ENCODE assay signal across 8 cellular contexts in the genomic region with DNA sequence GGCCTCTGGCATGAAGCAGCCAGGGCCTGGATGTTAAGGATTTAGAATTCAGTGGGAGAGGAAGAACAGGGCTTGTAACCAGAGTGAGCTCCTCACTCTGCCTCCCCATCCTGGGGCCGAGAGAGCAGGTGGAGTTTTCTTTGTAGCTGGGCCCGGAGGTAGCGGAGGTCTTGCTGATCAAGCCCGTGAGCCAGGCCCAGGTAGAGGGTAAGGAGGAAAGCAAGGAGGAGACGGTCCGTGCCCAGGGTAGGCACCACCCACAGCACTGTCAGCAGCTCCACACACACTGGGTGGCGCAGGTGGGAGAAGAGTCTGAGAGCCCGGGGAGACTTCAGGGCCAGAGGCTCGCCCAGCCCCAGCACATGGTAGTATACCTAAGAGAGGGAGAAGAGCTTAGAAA. TPM values are rescaled to one million over a fixed set of nuclear protein-coding genes. Genes with fewer than 3 reads are reported as not detected.
DNase-seq lines count a peak whose midpoint lies in the region; ATAC-seq and TF ChIP-seq lines count a peak whose summit lies in the region.

No MANE protein-coding gene starts in this region.

- ATAC-seq in effector memory CD8-positive, alpha-beta T cell (replicated peaks), result no peak
- no peak for ATAC-seq in GM18519 (IDR thresholded peaks at IDR 0.05; ENCODE audit: low FRiP score, unreplicated experiment)

- H3K4me1 ChIP-seq in Caco-2, result peaks cover 19% of the 10 kb centered on the region

- no TSS peak for BruUV-seq in Caco-2 (replicated peaks; lab: Mats Ljungman, UMichigan)

- DNase-seq in Caco-2 (no peak), NB4 (ENCODE audit: low read depth) (no peak), posterior vena cava (ENCODE audit: low spot score) (peak; percentile 71), SIG-M5 (lab: John Stamatoyannopoulos, UW) (no peak), SIG-M5 treated with dmso at 0.1 percent for 504 hours (lab: John Stamatoyannopoulos, UW; ENCODE audit: unreplicated experiment) (no peak), NCI-H345 treated with DMSO at 0.1 percent for 48 hours (lab: John Stamatoyannopoulos, UW; ENCODE audit: unreplicated experiment) (no peak)
- DNase-seq in effector memory CD8-positive, alpha-beta T cell, result no peak

- no peaks in the 10 kb centered on the region for H3K9me3 Mint-ChIP-seq in Caco-2 (ENCODE audit: unreplicated experiment)
- no peaks in the 10 kb centered on the region for H3K9me3 Mint-ChIP-seq in effector memory CD8-positive, alpha-beta T cell

- CTCF ChIA-PET in Caco-2 (lab: Charles Lee), result interaction anchor here (1.9 kb wide), 1 partner anchor 9 kb away, joined by 7 read pairs; no protein-coding TSS in a partner anchor

- peaks cover 10% of the 10 kb centered on the region for H3K36me3 Mint-ChIP-seq in Caco-2 (ENCODE audit: insufficient read depth, unreplicated experiment)
- peaks cover 18% of the 10 kb centered on the region for H3K36me3 Mint-ChIP-seq in effector memory CD8-positive, alpha-beta T cell (ENCODE audit: insufficient read depth)

- peaks cover 49% of the 10 kb centered on the region for H3K4me1 Mint-ChIP-seq in Caco-2 (ENCODE audit: low read depth, unreplicated experiment)
- peaks cover 41 to 61% of the 10 kb centered on the region in 2 donors for H3K4me1 Mint-ChIP-seq in effector memory CD8-positive, alpha-beta T cell (ENCODE audit: low read depth in 2 of 2)

- H3K4me3 ChIP-seq in Caco-2 (ENCODE audit: low read depth, low read length) (no peak overlapping the region), NB4 (ENCODE audit: low read depth, low read length) (peak overlapping the region; percentile 78)

- no peak overlapping the region for H3K27ac Mint-ChIP-seq in Caco-2 (ENCODE audit: unreplicated experiment)
- peak overlapping the region; percentile 96 to 98 for H3K27ac Mint-ChIP-seq in effector memory CD8-positive, alpha-beta T cell

- no peaks in the 10 kb centered on the region for H3K9me3 ChIP-seq in Caco-2

- H3K36me3 ChIP-seq in Caco-2 (ENCODE audit: control insufficient read depth, insufficient read depth, low read length), result no peaks in the 10 kb centered on the region

- peak overlapping the region; percentile 82 for H3K4me3 Mint-ChIP-seq in Caco-2 (ENCODE audit: unreplicated experiment)
- H3K4me3 Mint-ChIP-seq in effector memory CD8-positive, alpha-beta T cell, result peak overlapping the region; percentile 87 to 97

- no peaks in the 10 kb centered on the region for H3K27me3 Mint-ChIP-seq in Caco-2 (ENCODE audit: insufficient read depth, unreplicated experiment)
- no peaks in the 10 kb centered on the region for H3K27me3 Mint-ChIP-seq in effector memory CD8-positive, alpha-beta T cell

- no peak for TF ChIP-seq POLR2A in NB4 (IDR thresholded peaks at IDR 0.05; ENCODE audit: extremely low read depth, insufficient read length)

- intact Hi-C loops in Caco-2 (cut with micrococcal nuclease; ENCODE audit: unreplicated experiment), result no loop called here
- intact Hi-C loops in posterior vena cava (cut with DNase I), result loop anchor here in 1 of 2 donors (2.0 kb wide), 1 partner anchor 32 kb away; the partner anchor contains the start of gene TUBB

- POLR2A ChIA-PET in Caco-2 (lab: Charles Lee), result interaction anchor here (1.4 kb wide), 1 partner anchor 29 kb away, joined by 3 read pairs; the partner anchor contains the start of gene MDC1

- H3K27me3 ChIP-seq in Caco-2 (replicated peaks; ENCODE audit: control insufficient read depth, insufficient read depth, low read length), result no peaks in the 10 kb centered on the region

- no peak for TF ChIP-seq CTCF in Caco-2 (IDR thresholded peaks at IDR 0.05; ENCODE audit: insufficient read depth in 1 of 2, low read depth in 1 of 2, low read length in 1 of 2, severe bottlenecking in 1 of 2, unreplicated experiment in 1 of 2)
- TF ChIP-seq CTCF in NB4 (IDR thresholded peaks at IDR 0.05; ENCODE audit: low read depth, low read length), result no peak

RNA-seq across cellular contexts. Expression of gene PPP1R18, which starts 2.1 kb away (rescaled TPM):
- total RNA-seq in Caco-2 (2022) (6.6 and 9.7 TPM in 2 replicates), posterior vena cava (100 to 1,000 TPM in 1 of 2 donors, 10 to 100 TPM in 1; 70.0 to 111 TPM)

RNA-seq across cellular contexts. Expression of gene NRM, which starts 2.2 kb away (rescaled TPM):
- total RNA-seq in Caco-2 (2022), result 31.7 and 32.1 TPM in 2 replicates
- total RNA-seq in posterior vena cava, result 10 to 100 TPM; 14.6 to 15.5 TPM

RNA-seq across cellular contexts. Expression of gene DHX16, which starts 15.8 kb away (rescaled TPM):
- total RNA-seq in Caco-2 (2022) (36.6 and 40.6 TPM in 2 replicates), posterior vena cava (10 to 100 TPM; 17.6 to 22.5 TPM)

RNA-seq across cellular contexts. Expression of gene MDC1, which starts 28.5 kb away (rescaled TPM):
- total RNA-seq in Caco-2 (2022) (46.6 and 48.6 TPM in 2 replicates), posterior vena cava (10 to 100 TPM; 24.4 to 25.0 TPM)

RNA-seq across cellular contexts. Expression of gene TUBB, which starts 31.6 kb away (rescaled TPM):
- 742 and 788 TPM in 2 replicates for total RNA-seq in Caco-2 (2022)
- total RNA-seq in posterior vena cava, result 100 to 1,000 TPM; 342 to 378 TPM
